In the genomic region with DNA sequence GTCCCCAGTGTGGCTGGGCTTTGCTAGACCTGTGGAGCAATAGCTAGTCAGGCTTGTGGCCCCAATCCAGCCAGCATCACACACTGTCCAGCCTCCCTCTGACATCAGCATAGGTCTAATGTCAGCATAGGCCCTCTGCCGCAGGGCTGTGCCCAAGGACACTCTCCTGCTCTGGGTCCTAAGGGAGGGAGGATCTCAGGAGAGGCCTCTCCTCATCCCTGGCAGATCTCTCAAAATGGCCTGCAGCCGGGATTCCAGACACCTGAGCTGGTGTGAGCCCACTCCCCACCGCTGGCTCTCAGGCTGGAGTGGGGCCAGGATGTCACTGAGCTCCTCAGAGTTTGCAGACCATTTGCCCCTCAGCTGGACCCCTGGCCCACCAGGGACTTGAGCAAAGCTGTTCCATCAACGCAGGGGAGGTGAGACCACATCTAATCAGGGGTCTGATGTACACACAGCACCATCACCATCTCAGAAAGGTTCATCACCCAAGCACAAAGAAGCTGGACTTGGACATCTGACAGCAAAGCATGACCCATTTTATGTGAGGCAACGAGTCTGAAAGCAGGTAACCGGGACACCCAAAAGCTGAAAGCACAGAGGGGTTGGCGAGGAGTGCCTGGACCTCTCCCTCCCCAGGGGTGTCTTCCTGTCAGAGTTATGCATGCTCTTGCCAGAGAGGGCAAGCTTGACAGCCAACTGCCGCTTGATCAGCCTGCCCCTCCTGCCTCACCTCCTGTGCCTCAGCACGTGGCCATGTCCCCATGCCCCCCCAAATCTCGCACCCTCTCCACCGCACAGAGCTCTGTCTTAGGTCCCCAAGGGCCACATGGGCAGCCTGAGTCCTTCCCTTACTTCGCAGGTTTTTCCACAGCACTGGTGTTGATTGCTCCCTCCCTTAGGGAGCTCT, we compare ENCODE assay signal across 20 cellular contexts.
DNase-seq lines count a peak whose midpoint lies in the region; ATAC-seq and TF ChIP-seq lines count a peak whose summit lies in the region.
"Had no signal": no experiment of that assay in that cellular context is flagged by ENCODE, and none has a peak within 500 bp of the region (broad histone marks: within the 10 kb centered on the region; RNA-seq: fewer than 3 reads in every experiment).

No MANE protein-coding gene starts in this region.

- H3K4me3 Mint-ChIP-seq in activated CD8-positive, alpha-beta memory T cell treated with anti-CD3 and anti-CD28 coated beads, Interleukin-2, amount 10 ng/mL, durations not matched to agents 7 days and 5 days, result no peak overlapping the region
- H3K4me3 Mint-ChIP-seq: type B pancreatic cell had no signal

- CTCF ChIA-PET in activated CD8-positive, alpha-beta memory T cell treated with anti-CD3 and anti-CD28 coated beads, Interleukin-2, amount 10 ng/mL, durations not matched to agents 7 days and 5 days (lab: Charles Lee), result interaction anchor here (1.2 kb wide), 1 partner anchor 15 kb away, joined by 4 read pairs; no protein-coding TSS in a partner anchor

- peaks cover 10% of the 10 kb centered on the region for H3K9me3 Mint-ChIP-seq in activated CD8-positive, alpha-beta memory T cell treated with anti-CD3 and anti-CD28 coated beads, Interleukin-2, amount 10 ng/mL, durations not matched to agents 7 days and 5 days (ENCODE audit: low read depth)

- no peak for TF ChIP-seq POLR2A in vagina (IDR thresholded peaks at IDR 0.05)
- TF ChIP-seq POLR2A in prostate gland (IDR thresholded peaks at IDR 0.05), result no peak

- intact Hi-C loops in vagina (cut with DNase I), result no loop called here
- intact Hi-C loops in prostate gland (cut with DNase I), result no loop called here

- peaks cover 19% of the 10 kb centered on the region for H3K27me3 Mint-ChIP-seq in activated CD8-positive, alpha-beta memory T cell treated with anti-CD3 and anti-CD28 coated beads, Interleukin-2, amount 10 ng/mL, durations not matched to agents 7 days and 5 days

- 66% methylated on average over 12 of the region's 12 CpGs for WGBS in prostate gland

- H3K27ac ChIP-seq in vagina, result peak overlapping the region; percentile 41
- no peak overlapping the region for H3K27ac ChIP-seq in prostate gland
- H3K27ac ChIP-seq: left lung, SJSA1, stomach had no signal

- H3K4me1 Mint-ChIP-seq in activated CD8-positive, alpha-beta memory T cell treated with anti-CD3 and anti-CD28 coated beads, Interleukin-2, amount 10 ng/mL, durations not matched to agents 7 days and 5 days, result no peaks in the 10 kb centered on the region

- H3K36me3 ChIP-seq in vagina (no peaks in the 10 kb centered on the region), prostate gland (no peaks in the 10 kb centered on the region)
- H3K36me3 ChIP-seq: left lung, SJSA1, stomach had no signal

- peak; percentile 36 for DNase-seq in activated CD8-positive, alpha-beta memory T cell treated with anti-CD3 and anti-CD28 coated beads, Interleukin-2, amount 50 U/mL, for 48 hours
- no peak for DNase-seq in activated CD8-positive, alpha-beta memory T cell treated with anti-CD3 and anti-CD28 coated beads, Interleukin-2, amount 10 ng/mL, durations not matched to agents 7 days and 5 days
- DNase-seq in SKM-1 (lab: John Stamatoyannopoulos, UW; ENCODE audit: unreplicated experiment) (peak; percentile 66), fibroblast of villous mesenchyme (ENCODE audit: low read depth) (peak; percentile 40), vagina (ENCODE audit: extremely low spot score in 2 of 2) (no peak), HK-2 (ENCODE audit: unreplicated experiment) (no peak), NCI-H128 (lab: John Stamatoyannopoulos, UW; ENCODE audit: unreplicated experiment) (no peak), prostate gland (ENCODE audit: low spot score) (no peak)
- DNase-seq: activated T-cell treated with anti-CD3 and anti-CD28 coated beads, Interleukin-2, amount 50 U/mL, for 48 hours; Calu3; left lung; NCI-H187; NCI-H82; stimulated activated CD4-positive, alpha-beta T cell treated with anti-CD3 and anti-CD28 coated beads, Interleukin-4, amount 100 ng/mL, for 4 hours; stomach; T-helper 9 cell had no signal

- peaks cover 9% of the 10 kb centered on the region for H3K9me3 ChIP-seq in vagina
- H3K9me3 ChIP-seq in prostate gland, result no peaks in the 10 kb centered on the region

- no peak for ATAC-seq in activated CD8-positive, alpha-beta memory T cell treated with anti-CD3 and anti-CD28 coated beads, Interleukin-2, amount 10 ng/mL, durations not matched to agents 7 days and 5 days
- ATAC-seq: activated CD4-positive, CD25-positive, alpha-beta regulatory T cell treated with anti-CD3 and anti-CD28 coated beads, Interleukin-2, amount 50 U/mL, for 24 hours; activated naive CD4-positive, alpha-beta T cell treated with anti-CD3 and anti-CD28 coated beads, Interleukin-2, amount 50 U/mL, for 72 hours; left lung had no signal

- H3K4me1 ChIP-seq in vagina (peaks cover 6% of the 10 kb centered on the region), prostate gland (replicated peaks) (no peaks in the 10 kb centered on the region)
- H3K4me1 ChIP-seq: SJSA1, stomach had no signal

- H3K4me3 ChIP-seq in fibroblast of villous mesenchyme (ENCODE audit: low read depth, low read length) (no peak overlapping the region), vagina (no peak overlapping the region), prostate gland (no peak overlapping the region)
- H3K4me3 ChIP-seq: left lung, SJSA1, stomach had no signal

- peaks cover 9% of the 10 kb centered on the region for H3K36me3 Mint-ChIP-seq in activated CD8-positive, alpha-beta memory T cell treated with anti-CD3 and anti-CD28 coated beads, Interleukin-2, amount 10 ng/mL, durations not matched to agents 7 days and 5 days
- H3K36me3 Mint-ChIP-seq: type B pancreatic cell had no signal

- H3K27ac Mint-ChIP-seq in activated CD8-positive, alpha-beta memory T cell treated with anti-CD3 and anti-CD28 coated beads, Interleukin-2, amount 10 ng/mL, durations not matched to agents 7 days and 5 days, result no peak overlapping the region
- H3K27ac Mint-ChIP-seq: activated naive CD4-positive, alpha-beta T cell treated with anti-CD3 and anti-CD28 coated beads, Interleukin-2, amount 50 U/mL, for 72 hours; type B pancreatic cell had no signal

- TF ChIP-seq CTCF in fibroblast of villous mesenchyme (IDR thresholded peaks at IDR 0.05; ENCODE audit: insufficient read depth, low read depth, low read length) (no peak), vagina (IDR thresholded peaks at IDR 0.05) (no peak), prostate gland (IDR thresholded peaks at IDR 0.05) (no peak)

- H3K27me3 ChIP-seq in vagina (no peaks in the 10 kb centered on the region), prostate gland (replicated peaks; ENCODE audit: insufficient read depth) (peaks cover 4% of the 10 kb centered on the region)
- H3K27me3 ChIP-seq: SJSA1 had no signal

Comparison
In these comparisons a context has a peak if more than half of its experiments do, and no peak if none do; other contexts are left out.
1. DNase-seq: peak in activated CD8-positive, alpha-beta memory T cell treated with anti-CD3 and anti-CD28 coated beads, Interleukin-2, amount 50 U/mL, for 48 hours (single experiment), SKM-1 (single experiment) and fibroblast of villous mesenchyme (single experiment); none in activated CD8-positive, alpha-beta memory T cell treated with anti-CD3 and anti-CD28 coated beads, Interleukin-2, amount 10 ng/mL, durations not matched to agents 7 days and 5 days (single experiment), vagina (0 of 2), HK-2 (single experiment), NCI-H128 (single experiment) and prostate gland (single experiment).